Comparison of ENCODE assay signal across 16 cellular contexts in genomic region chr7:51607447-51607846, GRCh38.
DNase-seq lines count a peak whose midpoint lies in the region; ATAC-seq, FAIRE-seq and TF ChIP-seq lines count a peak whose summit lies in the region.
"Had no signal": no experiment of that assay in that cellular context is flagged by ENCODE, and none has a peak within 500 bp of the region (broad histone marks: within the 10 kb centered on the region; RNA-seq: fewer than 3 reads in every experiment).

No MANE protein-coding gene starts in this region.

- no peak overlapping the region for H4K5ac ChIP-seq in H1 (ENCODE audit: insufficient read length, low read depth, low read length)

- no peaks in the 10 kb centered on the region for H3K9me3 ChIP-seq in H1 (ENCODE audit: insufficient read depth in 2 of 2, low read depth in 1 of 2, low read length in 1 of 2)
- no peaks in the 10 kb centered on the region for H3K9me3 ChIP-seq in smooth muscle cell (replicated peaks; ENCODE audit: low read depth)
- H3K9me3 ChIP-seq in body of pancreas, result no peaks in the 10 kb centered on the region

- no peaks in the 10 kb centered on the region for H3K27me3 ChIP-seq in H1 (replicated peaks in 1 of 4; ENCODE audit: control insufficient read depth in 3 of 4, extremely low read depth in 1 of 4, insufficient read depth in 3 of 4, low read length in 3 of 4)
- no peaks in the 10 kb centered on the region for H3K27me3 ChIP-seq in smooth muscle cell (ENCODE audit: low read depth)
- no peaks in the 10 kb centered on the region for H3K27me3 ChIP-seq in body of pancreas
- H3K27me3 ChIP-seq: BLaER1 treated with 17β-estradiol and CSF1 and Interleukin-3, amounts not matched to agents 10 nM and 100 nM had no signal

- H3K79me2 ChIP-seq in H1 (ENCODE audit: control insufficient read depth in 1 of 2, insufficient read depth in 2 of 2, low read length in 2 of 2) (0 out of 4 replicates have a peak, but pooled peaks cover 0 to 3% of the 10 kb centered on the region in 2 experiments), smooth muscle cell (ENCODE audit: low read depth) (no peaks in the 10 kb centered on the region)

- no peak overlapping the region for H2BK12ac ChIP-seq in H1 (ENCODE audit: low read depth, low read length)

- no peaks in the 10 kb centered on the region for H3K36me3 ChIP-seq in H1 (ENCODE audit: control insufficient read depth in 2 of 4, insufficient read depth in 4 of 4, low read length in 3 of 4)
- no peaks in the 10 kb centered on the region for H3K36me3 ChIP-seq in smooth muscle cell (ENCODE audit: low read depth)
- H3K36me3 ChIP-seq in body of pancreas (replicated peaks in 1 of 2; ENCODE audit: insufficient read depth in 1 of 2, low read depth in 2 of 2), result no peaks in the 10 kb centered on the region
- H3K36me3 ChIP-seq: BLaER1 treated with 17β-estradiol and CSF1 and Interleukin-3, amounts not matched to agents 10 nM and 100 nM had no signal

- TF ChIP-seq CTCF in 22Rv1 (IDR thresholded peaks at IDR 0.05) (no peak), H1 (IDR thresholded peaks at IDR 0.05; ENCODE audit: control extremely low read depth in 1 of 3, insufficient read depth in 1 of 3, low read depth in 1 of 3, low read length in 3 of 3) (no peak), smooth muscle cell (IDR thresholded peaks at IDR 0.05; ENCODE audit: borderline replicate concordance, insufficient read depth, poor library complexity, severe bottlenecking) (no peak), body of pancreas (IDR thresholded peaks at IDR 0.05) (no peak)

- no peak overlapping the region for H3K56ac ChIP-seq in H1 (replicated peaks; ENCODE audit: insufficient read length, low read depth, low read length)

- 0 out of 2 replicates have a peak overlapping the region, but pooled peaks have one; percentile 11 for H2BK20ac ChIP-seq in H1 (ENCODE audit: low read length)

- no peak overlapping the region for H3K23ac ChIP-seq in H1 (ENCODE audit: insufficient read length)

- no peak overlapping the region for H3K9ac ChIP-seq in H1 (replicated peaks in 1 of 4; ENCODE audit: extremely low read depth in 1 of 4, low read depth in 3 of 4, low read length in 3 of 4)
- no peak overlapping the region for H3K9ac ChIP-seq in smooth muscle cell (ENCODE audit: low read depth)
- H3K9ac ChIP-seq: BLaER1 treated with 17β-estradiol and CSF1 and Interleukin-3, amounts not matched to agents 10 nM and 100 nM had no signal

- 86% methylated on average over 11 of the region's 11 CpGs; no CpG with 5 or more reads in 1 of the 2 experiments for WGBS in H1 (ENCODE audit: extremely low coverage in 1 of 2, insufficient coverage in 1 of 2, insufficient read length in 1 of 2, insufficient replicate concordance in 2 of 2, low coverage in 1 of 2, low lambda C conversion rate in 2 of 2, missing lambda C conversion rate in 1 of 2), 2 experiments
- 91% methylated on average over 11 of the region's 11 CpGs for WGBS in smooth muscle cell (ENCODE audit: low lambda C conversion rate)
- WGBS in body of pancreas, 2 donors, result 56 to 59% methylated on average over 11 of the region's 11 CpGs

- no peak overlapping the region for H3K14ac ChIP-seq in H1 (ENCODE audit: insufficient read length)

- POLR2A ChIA-PET in HEK293T (lab: Yijun Ruan, JAX), result no interaction called here
- POLR2A ChIA-PET in H1 (lab: Charles Lee; ENCODE audit: partially characterized antibody), result no interaction called here

- peak overlapping the region; percentile 49 for H3K27ac ChIP-seq in 22Rv1
- H3K27ac ChIP-seq in H1 (ENCODE audit: low read depth, low read length), result no peak overlapping the region
- no peak overlapping the region for H3K27ac ChIP-seq in smooth muscle cell (ENCODE audit: low read depth)
- no peak overlapping the region for H3K27ac ChIP-seq in body of pancreas
- H3K27ac ChIP-seq: BLaER1 treated with 17β-estradiol and CSF1 and Interleukin-3, amounts not matched to agents 10 nM and 100 nM had no signal

- peaks cover 5% of the 10 kb centered on the region for H3F3A ChIP-seq in smooth muscle cell (ENCODE audit: low read depth)

- no peak for ATAC-seq in body of pancreas
- ATAC-seq: GM12878, GM23338 had no signal

- H4K20me1 ChIP-seq in H1 (replicated peaks in 1 of 2; ENCODE audit: control insufficient read depth in 1 of 2, insufficient read depth in 2 of 2, low read length in 2 of 2), result peaks cover 0 to 2% of the 10 kb centered on the region in 2 experiments
- no peaks in the 10 kb centered on the region for H4K20me1 ChIP-seq in smooth muscle cell (ENCODE audit: low read depth)
- H4K20me1 ChIP-seq: BLaER1 treated with 17β-estradiol and CSF1 and Interleukin-3, amounts not matched to agents 10 nM and 100 nM had no signal

- peaks cover 0 to 2% (median 0%) of the 10 kb centered on the region in 4 experiments; a peak in 1 of 7 replicates for H3K4me1 ChIP-seq in H1 (replicated peaks in 1 of 4; ENCODE audit: control insufficient read depth in 3 of 4, insufficient read depth in 4 of 4, low read length in 3 of 4)
- peaks cover 8% of the 10 kb centered on the region for H3K4me1 ChIP-seq in smooth muscle cell (ENCODE audit: low read depth)
- no peaks in the 10 kb centered on the region for H3K4me1 ChIP-seq in body of pancreas
- H3K4me1 ChIP-seq: BLaER1 treated with 17β-estradiol and CSF1 and Interleukin-3, amounts not matched to agents 10 nM and 100 nM had no signal

- H3K79me1 ChIP-seq in H1 (ENCODE audit: low read depth, low read length), result no peaks in the 10 kb centered on the region

- no peak overlapping the region; the same call in 1 of the 2 replicates for H2AK5ac ChIP-seq in H1 (ENCODE audit: low read depth, low read length)

- H3K4me2 ChIP-seq in H1 (ENCODE audit: insufficient read depth in 1 of 2, low read depth in 2 of 2, low read length in 2 of 2), result no peak overlapping the region
- H3K4me2 ChIP-seq in smooth muscle cell, result peak overlapping the region; percentile 61
- H3K4me2 ChIP-seq: BLaER1 treated with 17β-estradiol and CSF1 and Interleukin-3, amounts not matched to agents 10 nM and 100 nM; GM23338 had no signal

- no peak overlapping the region for H2BK120ac ChIP-seq in H1 (replicated peaks; ENCODE audit: low read depth, low read length)

- H4K91ac ChIP-seq in H1 (replicated peaks; ENCODE audit: insufficient read length, low read length), result no peak overlapping the region

- no peak overlapping the region for H2BK15ac ChIP-seq in H1 (ENCODE audit: low read length)

- TF ChIP-seq POLR2A in H1 (IDR thresholded peaks at IDR 0.05; ENCODE audit: control extremely low read depth in 1 of 2, low read depth in 2 of 2, low read length in 2 of 2) (no peak), body of pancreas (IDR thresholded peaks at IDR 0.05) (no peak)

- intact Hi-C loops in body of pancreas (cut with DNase I), result no loop called here

- H3K4me3 ChIP-seq in H1 (ENCODE audit: extremely low read depth in 1 of 4, insufficient read depth in 2 of 4, low read depth in 3 of 4, low read length in 4 of 4), result no peak overlapping the region
- no peak overlapping the region for H3K4me3 ChIP-seq in smooth muscle cell
- no peak overlapping the region for H3K4me3 ChIP-seq in body of pancreas
- H3K4me3 ChIP-seq: BLaER1 treated with 17β-estradiol and CSF1 and Interleukin-3, amounts not matched to agents 10 nM and 100 nM; GM12878; GM23338 had no signal

- H2AFZ ChIP-seq in H1 (ENCODE audit: low read length) (no peak overlapping the region), smooth muscle cell (ENCODE audit: low read depth) (no peak overlapping the region)
- H2AFZ ChIP-seq: GM23338 had no signal

- CTCF ChIA-PET in HEK293T (lab: Yijun Ruan, JAX), result interaction anchor here (0.5 to 0.7 kb wide), 2 partner anchors 33 to 446 kb away, joined by 3 read pairs; no protein-coding TSS in a partner anchor
- CTCF ChIA-PET in H1 (lab: Charles Lee; ENCODE audit: partially characterized antibody), result interaction anchor here (1.1 kb wide), 1 partner anchor 85 kb away, joined by 3 read pairs; no protein-coding TSS in a partner anchor

- no peak overlapping the region for H4K8ac ChIP-seq in H1 (ENCODE audit: extremely low read depth, insufficient read depth, low read length)

- no peak for TF ChIP-seq EP300 in H1 (IDR thresholded peaks at IDR 0.05; ENCODE audit: borderline replicate concordance in 1 of 2, low read depth in 2 of 2, low read length in 2 of 2)

- FAIRE-seq in H1 (lab: Jason Lieb, UNC), result no peak
- FAIRE-seq: GM12878, GM18507, HTR-8/SVneo had no signal

- TF ChIP-seq RAD21 in H1 (IDR thresholded peaks at IDR 0.05 in 1 of 2, conservative IDR thresholded peaks at IDR 0.05 in 1 of 2; ENCODE audit: low read depth in 2 of 2, low read length in 2 of 2), result no peak

- peaks cover 2% of the 10 kb centered on the region; the same call in 1 of the 2 replicates for H3K23me2 ChIP-seq in H1 (ENCODE audit: low read depth, low read length)

- H3K4ac ChIP-seq in H1 (replicated peaks; ENCODE audit: insufficient read length, low read depth, low read length), result no peak overlapping the region

- H3K18ac ChIP-seq in H1 (ENCODE audit: extremely low read depth, low read length), result no peak overlapping the region

- DNase-seq in HEK293T (ENCODE audit: extremely low spot score) (no peak), H1 (ENCODE audit: low read depth in 1 of 2, low spot score in 2 of 2) (no peak), smooth muscle cell (lab: John Stamatoyannopoulos, UW; ENCODE audit: unreplicated experiment) (no peak), body of pancreas (no peak)
- no peak for DNase-seq in activated CD4-positive, alpha-beta T cell treated with anti-CD3 and anti-CD28 coated beads for 4 hours
- DNase-seq in stimulated activated CD4-positive, alpha-beta T cell treated with anti-CD3 and anti-CD28 coated beads, Interleukin-4, amount 100 ng/mL, for 24 hours, result no peak
- DNase-seq: ACHN; CD4-positive, alpha-beta T cell; DMS79; H9 had no signal

- no peak overlapping the region for H2BK5ac ChIP-seq in H1 (ENCODE audit: low read depth, low read length)

TF ChIP-seq in HEK293T, 16 proteins besides CTCF, POLR2A, EP300 and RAD21:
- TF ChIP-seq ZNF384 (IDR thresholded peaks at IDR 0.05), result no peak
- TF ChIP-seq TARDBP (IDR thresholded peaks at IDR 0.05), result no peak
- peak; percentile 63 for TF ChIP-seq L3MBTL2 (conservative IDR thresholded peaks at IDR 0.05)

TF ChIP-seq in H1, 55 proteins besides CTCF, POLR2A, EP300 and RAD21:
- TF ChIP-seq CBX8 (IDR thresholded peaks at IDR 0.05; ENCODE audit: borderline replicate concordance, low read depth, low read length) (no peak), SIN3A (conservative IDR thresholded peaks at IDR 0.05 in 1 of 2, IDR thresholded peaks at IDR 0.05 in 1 of 2; ENCODE audit: low read depth in 1 of 2, low read length in 2 of 2) (no peak), HDAC6 (IDR thresholded peaks at IDR 0.05; ENCODE audit: low read depth, low read length) (no peak), SP2 (IDR thresholded peaks at IDR 0.05; ENCODE audit: low read length) (no peak)
TF ChIP-seq in H1: peak in this region for 0.
